Comparison of ENCODE assay signal across 1 cellular context in genomic region chr7:133911724-133912123, GRCh38.
TF ChIP-seq lines count a peak whose summit lies in the region.

No MANE protein-coding gene starts in this region.

TF ChIP-seq in HepG2, 621 proteins besides CTCF, POLR2A, EP300 and RAD21 (continued from another document):
- TF ChIP-seq DBP (CRISPR knock-in tag; IDR thresholded peaks at IDR 0.05; ENCODE audit: not compliant biosample characterization) (no peak), TBX2 (CRISPR knock-in tag; IDR thresholded peaks at IDR 0.05; ENCODE audit: borderline replicate concordance) (no peak), POLR2G (IDR thresholded peaks at IDR 0.05; ENCODE audit: low read depth, low read length) (no peak), MZF1 (CRISPR knock-in tag; IDR thresholded peaks at IDR 0.05; ENCODE audit: borderline replicate concordance) (no peak), ZBTB21 (CRISPR knock-in tag; IDR thresholded peaks at IDR 0.05) (no peak), MTF1 (CRISPR knock-in tag; IDR thresholded peaks at IDR 0.05) (no peak), ARHGAP35 (CRISPR knock-in tag; IDR thresholded peaks at IDR 0.05; ENCODE audit: borderline replicate concordance) (no peak), ZNF24 (IDR thresholded peaks at IDR 0.05) (no peak), ZNF687 (CRISPR knock-in tag; IDR thresholded peaks at IDR 0.05) (no peak)
